Comparison of ENCODE assay signal across 1 cellular context in genomic region chr18:55301196-55301540, GRCh38.
TF ChIP-seq lines count a peak whose summit lies in the region.

No MANE protein-coding gene starts in this region.

TF ChIP-seq in IMR-90, 13 proteins besides CTCF, POLR2A, EP300 and RAD21 (continued from another document):
- TF ChIP-seq MXI1 (IDR thresholded peaks at IDR 0.05; ENCODE audit: borderline replicate concordance, low read depth, low read length) (no peak), MAFK (IDR thresholded peaks at IDR 0.05; ENCODE audit: low read depth, low read length) (no peak), CEBPB (IDR thresholded peaks at IDR 0.05; ENCODE audit: low read depth, low read length) (no peak)
